In the genomic region with DNA sequence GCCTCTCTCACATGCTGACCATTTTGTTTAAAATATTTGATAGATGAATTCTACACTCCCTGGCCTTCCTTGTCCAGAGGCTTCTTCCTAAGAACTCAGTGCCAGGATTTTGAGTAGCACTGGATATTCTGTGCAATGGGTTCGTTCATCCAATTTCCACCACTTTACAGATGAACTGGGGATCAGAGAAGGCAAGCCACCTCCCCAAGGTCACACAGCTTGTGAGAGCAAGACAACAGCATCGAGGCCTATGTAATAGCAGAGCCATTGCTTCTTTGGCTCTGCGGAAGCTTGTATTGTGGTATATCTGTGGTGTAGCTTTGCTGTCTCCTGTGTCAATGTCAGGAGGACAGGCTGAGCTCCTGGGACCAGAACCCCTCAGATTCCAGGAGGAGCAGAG, we compare ENCODE assay signal across 25 cellular contexts.
DNase-seq lines count a peak whose midpoint lies in the region; ATAC-seq, FAIRE-seq and TF ChIP-seq lines count a peak whose summit lies in the region.
"Had no signal": no experiment of that assay in that cellular context is flagged by ENCODE, and none has a peak within 500 bp of the region (broad histone marks: within the 10 kb centered on the region; RNA-seq: fewer than 3 reads in every experiment).

No MANE protein-coding gene starts in this region.

- H2AFZ ChIP-seq in K562 (ENCODE audit: low read depth, low read length), result no peak overlapping the region
- H2AFZ ChIP-seq: GM23248 had no signal

- H3K36me3 Mint-ChIP-seq in endodermal cell (ENCODE audit: low read depth), result peaks cover 5% of the 10 kb centered on the region
- H3K36me3 Mint-ChIP-seq: CD14-positive monocyte; CD8-positive, alpha-beta memory T cell had no signal

- no peaks in the 10 kb centered on the region for H3K9me1 ChIP-seq in K562 (ENCODE audit: control insufficient read depth, insufficient read depth, low read length)

- peaks cover 5% of the 10 kb centered on the region for H3K4me1 Mint-ChIP-seq in endodermal cell
- H3K4me1 Mint-ChIP-seq: CD8-positive, alpha-beta memory T cell had no signal

- H3K27ac Mint-ChIP-seq in endodermal cell, result no peak overlapping the region
- H3K27ac Mint-ChIP-seq: CD4-positive, alpha-beta T cell; CD8-positive, alpha-beta memory T cell; H9; HFFc6 had no signal

- no peaks in the 10 kb centered on the region for H3K79me2 ChIP-seq in K562 (ENCODE audit: control insufficient read depth, insufficient read depth, low read length)

- H3K4me3 Mint-ChIP-seq in endodermal cell, result no peak overlapping the region
- H3K4me3 Mint-ChIP-seq: CD14-positive monocyte; CD4-positive, alpha-beta T cell; CD8-positive, alpha-beta memory T cell; H9; HFFc6 had no signal

- TF ChIP-seq EP300 in K562 (IDR thresholded peaks at IDR 0.05; ENCODE audit: low read length), result no peak

- DNase-seq in K562 (ENCODE audit: extremely low read depth in 1 of 4, low spot score in 3 of 4) (no peak), endodermal cell (peak; percentile 21), NCI-H2081 (lab: John Stamatoyannopoulos, UW) (no peak)
- no peak for DNase-seq in activated CD8-positive, alpha-beta memory T cell treated with anti-CD3 and anti-CD28 coated beads, Interleukin-2, amount 50 U/mL, for 4 hours
- no peak for DNase-seq in activated naive CD4-positive, alpha-beta T cell treated with anti-CD3 and anti-CD28 coated beads, Interleukin-2, amount 50 U/mL, for 16 hours
- DNase-seq: 8988T; ACHN; AML-193; Calu3; CD4-positive, alpha-beta T cell; CD8-positive, alpha-beta memory T cell; COR-L47; DMS79 treated with DMSO at 0.1 percent for 48 hours; GF-D8; GM23248; HFFc6 had no signal

- 0% methylated on average over 3 of the region's 3 CpGs for WGBS in K562 (ENCODE audit: insufficient coverage, low coverage, missing lambda C conversion rate)
- 90 to 93% methylated on average over 2 to 3 of the region's 3 CpGs for WGBS in endodermal cell (ENCODE audit: insufficient coverage in 1 of 2, insufficient read length in 1 of 2), 2 experiments

- no peak overlapping the region for H3K4me3 ChIP-seq in HEK293 (ENCODE audit: low read depth, low read length)
- H3K4me3 ChIP-seq in K562, result no peak overlapping the region
- H3K4me3 ChIP-seq in endodermal cell (ENCODE audit: low read length), result no peak overlapping the region
- H3K4me3 ChIP-seq: A549; BLaER1 treated with 17β-estradiol and CSF1 and Interleukin-3, amounts not matched to agents 10 nM and 100 nM; GM23248 had no signal

- no peaks in the 10 kb centered on the region for H4K20me1 ChIP-seq in K562 (replicated peaks; ENCODE audit: control insufficient read depth, insufficient read depth, low read length)
- H4K20me1 ChIP-seq: BLaER1 treated with 17β-estradiol and CSF1 and Interleukin-3, amounts not matched to agents 10 nM and 100 nM had no signal

- FAIRE-seq in K562 (lab: Jason Lieb, UNC), result no peak
- FAIRE-seq: A549, GM12891, GM18507 had no signal

- in situ Hi-C loops in K562 (cut with MboI), result no loop called here

- ATAC-seq in K562, result no peak
- ATAC-seq: HCT116 had no signal

- intact Hi-C loops in K562 (cut with micrococcal nuclease), result no loop called here

- no peaks in the 10 kb centered on the region for H3K4me1 ChIP-seq in HEK293 (ENCODE audit: control insufficient read depth, insufficient read depth, low read length)
- H3K4me1 ChIP-seq in K562 (replicated peaks in 1 of 2; ENCODE audit: control insufficient read depth in 2 of 2, insufficient read depth in 2 of 2, low read length in 2 of 2), result no peaks in the 10 kb centered on the region
- H3K4me1 ChIP-seq in endodermal cell (ENCODE audit: control insufficient read depth, insufficient read depth, low read length), result no peaks in the 10 kb centered on the region
- H3K4me1 ChIP-seq: A549 had no signal

- H3K9ac ChIP-seq in K562 (ENCODE audit: insufficient read depth in 1 of 2, low read depth in 2 of 2, low read length in 2 of 2) (no peak overlapping the region), endodermal cell (ENCODE audit: extremely low read depth, low read length, poor library complexity, severe bottlenecking) (no peak overlapping the region)
- H3K9ac ChIP-seq: BLaER1 treated with 17β-estradiol and CSF1 and Interleukin-3, amounts not matched to agents 10 nM and 100 nM; GM23248 had no signal

- TF ChIP-seq CTCF in HEK293 (tag by site-specific recombination; IDR thresholded peaks at IDR 0.05) (no peak), K562 (IDR thresholded peaks at IDR 0.05 in 2 of 3, conservative IDR thresholded peaks at IDR 0.05 in 1 of 3; ENCODE audit: insufficient read depth in 2 of 3, low read depth in 1 of 3, low read length in 3 of 3) (no peak), endodermal cell (conservative IDR thresholded peaks at IDR 0.05) (no peak)

- no peak for TF ChIP-seq POLR2A in K562 (conservative IDR thresholded peaks at IDR 0.05)

- POLR2A ChIA-PET in HEK293 (lab: Yijun Ruan, JAX) (no interaction called here), K562 (lab: Yijun Ruan, JAX) (no interaction called here)

- H3K9me3 Mint-ChIP-seq in endodermal cell, result peaks cover 7% of the 10 kb centered on the region
- H3K9me3 Mint-ChIP-seq: CD4-positive, alpha-beta T cell had no signal

- CTCF ChIA-PET in HEK293 (lab: Yijun Ruan, JAX), result no interaction called here
- CTCF ChIA-PET in K562 (lab: Yijun Ruan, JAX; ENCODE audit: low intra/inter-chr PET ratio), result no interaction called here

- H3K36me3 ChIP-seq in HEK293 (ENCODE audit: control insufficient read depth in 2 of 2, insufficient read depth in 1 of 2, low read length in 2 of 2) (no peaks in the 10 kb centered on the region), K562 (ENCODE audit: control insufficient read depth, insufficient read depth, low read length) (no peaks in the 10 kb centered on the region), endodermal cell (ENCODE audit: control insufficient read depth, insufficient read depth, low read length) (no peaks in the 10 kb centered on the region)
- H3K36me3 ChIP-seq: BE2C; BLaER1 treated with 17β-estradiol and CSF1 and Interleukin-3, amounts not matched to agents 10 nM and 100 nM had no signal

- no peaks in the 10 kb centered on the region for H3K27me3 Mint-ChIP-seq in endodermal cell (ENCODE audit: insufficient read depth)
- H3K27me3 Mint-ChIP-seq: CD4-positive, alpha-beta T cell had no signal

- no peak overlapping the region for H3K27ac ChIP-seq in HEK293 (ENCODE audit: extremely low read depth, low read depth, low read length)
- H3K27ac ChIP-seq in K562 (ENCODE audit: extremely low read depth, low read depth, low read length), result no peak overlapping the region
- no peak overlapping the region for H3K27ac ChIP-seq in endodermal cell (ENCODE audit: low read depth, low read length)
- H3K27ac ChIP-seq: A549; BLaER1 treated with 17β-estradiol and CSF1 and Interleukin-3, amounts not matched to agents 10 nM and 100 nM; GM23248 had no signal

- TF ChIP-seq RAD21 in K562 (CRISPR knock-in tag; conservative IDR thresholded peaks at IDR 0.05 in 1 of 2, IDR thresholded peaks at IDR 0.05 in 1 of 2), result no peak

- no peaks in the 10 kb centered on the region for H3K9me3 ChIP-seq in HEK293 (ENCODE audit: control insufficient read depth, insufficient read depth, low read depth, low read length)
- H3K9me3 ChIP-seq in K562 (replicated peaks; ENCODE audit: control insufficient read depth, insufficient read depth, low read depth, low read length), result no peaks in the 10 kb centered on the region
- peaks cover 4% of the 10 kb centered on the region for H3K9me3 ChIP-seq in endodermal cell (ENCODE audit: control insufficient read depth, low read length)
- H3K9me3 ChIP-seq: A549, BE2C had no signal

- H3K27me3 ChIP-seq in K562 (ENCODE audit: control insufficient read depth in 2 of 2, insufficient read depth in 2 of 2, low read length in 2 of 2) (no peaks in the 10 kb centered on the region), endodermal cell (ENCODE audit: control insufficient read depth, insufficient read depth, low read length, poor library complexity, severe bottlenecking) (no peaks in the 10 kb centered on the region)
- H3K27me3 ChIP-seq: BE2C; BLaER1 treated with 17β-estradiol and CSF1 and Interleukin-3, amounts not matched to agents 10 nM and 100 nM had no signal

- no peak overlapping the region for H3K4me2 ChIP-seq in K562 (ENCODE audit: insufficient read depth, low read length)
- H3K4me2 ChIP-seq: A549; BLaER1 treated with 17β-estradiol and CSF1 and Interleukin-3, amounts not matched to agents 10 nM and 100 nM had no signal

- no TSS peak for BruUV-seq in K562 (replicated peaks; lab: Mats Ljungman, UMichigan)

TF ChIP-seq in HEK293, 187 proteins besides CTCF, POLR2A, EP300 and RAD21:
- TF ChIP-seq ZNF768 (tag by site-specific recombination; IDR thresholded peaks at IDR 0.05), result 0 out of 2 replicates have a peak, but pooled peaks have one; percentile 42
- no peak for TF ChIP-seq ZNF223 (tag by site-specific recombination; IDR thresholded peaks at IDR 0.05)

TF ChIP-seq in K562, 482 proteins besides CTCF, POLR2A, EP300 and RAD21:
- no peak for TF ChIP-seq SRSF9 (IDR thresholded peaks at IDR 0.05; ENCODE audit: borderline replicate concordance, low read depth, low read length)
- peak; percentile 52 for TF ChIP-seq ZFP36 (IDR thresholded peaks at IDR 0.05; ENCODE audit: low read depth, low read length, partially characterized antibody)
- peak; percentile 54 for TF ChIP-seq RBM25 (IDR thresholded peaks at IDR 0.05; ENCODE audit: low read depth, low read length, severe bottlenecking)
